In genomic region chr22:24752091-24752623, GRCh38 we compare ENCODE assay signal across 26 cellular contexts. TPM values are rescaled to one million over a fixed set of nuclear protein-coding genes. Genes with fewer than 3 reads are reported as not detected.
"Had no signal": no experiment of that assay in that cellular context is flagged by ENCODE, and none has a peak within 500 bp of the region (broad histone marks: within the 10 kb centered on the region; RNA-seq: fewer than 3 reads in every experiment).

No MANE protein-coding gene starts in this region.

- H3K4me3 ChIP-seq: esophagus squamous epithelium, hepatocyte, psoas muscle, right lobe of liver, suprapubic skin, thyroid gland, uterus had no signal

- H3K9me3 Mint-ChIP-seq: naive thymus-derived CD4-positive, alpha-beta T cell; stimulated activated effector memory CD8-positive, alpha-beta T cell treated with anti-CD3 and anti-CD28 coated beads, Interleukin-12 subunit alpha, Interleukin-12 subunit beta, amount 100 ng/mL, for 72 hours; type B pancreatic cell had no signal

- H3K27ac Mint-ChIP-seq: naive thymus-derived CD4-positive, alpha-beta T cell; nephron progenitor cell; stimulated activated effector memory CD8-positive, alpha-beta T cell treated with anti-CD3 and anti-CD28 coated beads, Interleukin-12 subunit alpha, Interleukin-12 subunit beta, amount 100 ng/mL, for 72 hours; type B pancreatic cell had no signal

- ATAC-seq: foreskin keratinocyte; naive thymus-derived CD4-positive, alpha-beta T cell; psoas muscle; stimulated activated effector memory CD8-positive, alpha-beta T cell treated with anti-CD3 and anti-CD28 coated beads, Interleukin-12 subunit alpha, Interleukin-12 subunit beta, amount 100 ng/mL, for 72 hours; stimulated activated naive CD8-positive, alpha-beta T cell treated with anti-CD3 and anti-CD28 coated beads, Interleukin-15, Interleukin-2, amounts not matched to agents 100 U/mL and 50 U/mL, for 24 hours had no signal

- H3K4me2 ChIP-seq: hepatocyte had no signal

- DNase-seq: dermis blood vessel endothelial cell; esophagus squamous epithelium; head of caudate nucleus; kidney glomerular epithelial cell; mesendoderm; naive thymus-derived CD4-positive, alpha-beta T cell; nephron progenitor cell; psoas muscle; retina; right lobe of liver; stimulated activated CD4-positive, alpha-beta T cell treated with anti-CD3 and anti-CD28 coated beads, Interleukin-4, amount 100 ng/mL, for 1 hour; stimulated activated CD8-positive, alpha-beta memory T cell treated with anti-CD3 and anti-CD28 coated beads, Interleukin-4, amount 100 ng/mL, for 48 hours; stimulated activated naive CD8-positive, alpha-beta T cell treated with anti-CD3 and anti-CD28 coated beads, Interleukin-15, Interleukin-2, amounts not matched to agents 100 U/mL and 50 U/mL, for 24 hours; thyroid gland; uterus had no signal

- H3K4me1 Mint-ChIP-seq: naive thymus-derived CD4-positive, alpha-beta T cell had no signal

- H3K36me3 Mint-ChIP-seq: naive thymus-derived CD4-positive, alpha-beta T cell; stimulated activated effector memory CD8-positive, alpha-beta T cell treated with anti-CD3 and anti-CD28 coated beads, Interleukin-12 subunit alpha, Interleukin-12 subunit beta, amount 100 ng/mL, for 72 hours; type B pancreatic cell had no signal

- H3K9me3 ChIP-seq: esophagus squamous epithelium, psoas muscle, right lobe of liver, suprapubic skin, thyroid gland, uterus had no signal

- H3K36me3 ChIP-seq: esophagus squamous epithelium, right lobe of liver, suprapubic skin, thyroid gland, uterus had no signal

- FAIRE-seq: islet of Langerhans had no signal

- H3K4me3 Mint-ChIP-seq: naive thymus-derived CD4-positive, alpha-beta T cell; nephron progenitor cell; stimulated activated effector memory CD8-positive, alpha-beta T cell treated with anti-CD3 and anti-CD28 coated beads, Interleukin-12 subunit alpha, Interleukin-12 subunit beta, amount 100 ng/mL, for 72 hours; type B pancreatic cell had no signal

- H2AFZ ChIP-seq: hepatocyte had no signal

- H3K27me3 ChIP-seq: hepatocyte, right lobe of liver, thyroid gland, uterus had no signal

- H3K27ac ChIP-seq: esophagus squamous epithelium, foreskin keratinocyte, hepatocyte, psoas muscle, right lobe of liver, suprapubic skin, thyroid gland, uterus had no signal

- H3K4me1 ChIP-seq: esophagus squamous epithelium, foreskin keratinocyte, psoas muscle, right lobe of liver, suprapubic skin, thyroid gland, uterus had no signal

- H3K79me2 ChIP-seq: hepatocyte had no signal

RNA-seq across cellular contexts. Expression of gene PIWIL3, which starts 22.4 kb away (rescaled TPM):
- total RNA-seq: epithelial cell of proximal tubule; esophagus squamous epithelium; foreskin keratinocyte; hepatocyte; liver; lung microvascular endothelial cell; mononuclear cell; naive thymus-derived CD4-positive, alpha-beta T cell; osteoblast; psoas muscle; right lobe of liver; suprapubic skin; thyroid gland; uterus had no signal
- polyA plus RNA-seq: foreskin keratinocyte; hepatocyte; liver; naive thymus-derived CD4-positive, alpha-beta T cell; psoas muscle had no signal

RNA-seq across cellular contexts. Expression of gene SGSM1, which starts 53.9 kb away (rescaled TPM):
- total RNA-seq: foreskin keratinocyte, osteoblast had no signal
- polyA plus RNA-seq: foreskin keratinocyte had no signal
